In the genomic region with DNA sequence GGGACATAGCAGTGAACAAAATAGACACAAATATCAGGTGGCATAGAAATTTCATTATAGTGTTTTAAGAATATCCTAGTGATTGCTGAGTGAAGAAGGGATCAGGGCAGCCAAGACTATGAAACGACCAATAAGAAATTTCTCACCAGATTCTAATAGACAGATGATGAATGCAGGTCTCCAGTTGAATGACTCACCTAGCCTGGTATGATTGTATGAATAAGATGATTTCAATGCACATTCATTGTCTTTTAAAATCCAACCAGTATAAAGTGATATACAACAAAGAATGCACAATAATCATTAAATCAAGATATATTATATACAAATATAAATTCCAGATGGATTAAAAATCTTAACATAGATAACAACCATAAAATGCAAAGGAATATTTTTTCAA, we compare ENCODE assay signal across 31 cellular contexts.
DNase-seq lines count a peak whose midpoint lies in the region; ATAC-seq, FAIRE-seq and TF ChIP-seq lines count a peak whose summit lies in the region.
"Had no signal": no experiment of that assay in that cellular context is flagged by ENCODE, and none has a peak within 500 bp of the region (broad histone marks: within the 10 kb centered on the region; RNA-seq: fewer than 3 reads in every experiment).

No MANE protein-coding gene starts in this region.

- no peaks in the 10 kb centered on the region for H3K9me2 ChIP-seq in SK-N-SH

- no peaks in the 10 kb centered on the region for H3K36me3 Mint-ChIP-seq in Caco-2 (ENCODE audit: insufficient read depth, unreplicated experiment)
- H3K36me3 Mint-ChIP-seq in mesothelial cell of epicardium: peaks cover 14% of the 10 kb centered on the region

- no peaks in the 10 kb centered on the region for H4K20me1 ChIP-seq in SK-N-SH (ENCODE audit: insufficient read depth)
- no peaks in the 10 kb centered on the region for H4K20me1 ChIP-seq in keratinocyte (ENCODE audit: control insufficient read depth, extremely low read depth, insufficient read depth, low read length)

- H3K27me3 Mint-ChIP-seq in Caco-2 (ENCODE audit: insufficient read depth, unreplicated experiment) (no peaks in the 10 kb centered on the region), mesothelial cell of epicardium (ENCODE audit: low read depth) (no peaks in the 10 kb centered on the region)
- H3K27me3 Mint-ChIP-seq: CD4-positive, alpha-beta T cell; central memory CD8-positive, alpha-beta T cell; dendritic cell treated with granulocyte-macrophage colony-stimulating factor and Interleukin-4, amounts not matched to agents 40 ng/mL and 50 ng/mL, for 4 days had no signal

- H3K4me3 Mint-ChIP-seq in Caco-2 (ENCODE audit: unreplicated experiment) (no peak overlapping the region), mesothelial cell of epicardium (no peak overlapping the region)
- H3K4me3 Mint-ChIP-seq: CD4-positive, alpha-beta T cell; central memory CD8-positive, alpha-beta T cell; dendritic cell treated with granulocyte-macrophage colony-stimulating factor and Interleukin-4, amounts not matched to agents 40 ng/mL and 50 ng/mL, for 4 days; endodermal cell; H9 had no signal

- peaks cover 6% of the 10 kb centered on the region for H3K4me1 Mint-ChIP-seq in Caco-2 (ENCODE audit: low read depth, unreplicated experiment)
- H3K4me1 Mint-ChIP-seq in mesothelial cell of epicardium: peaks cover 3% of the 10 kb centered on the region
- H3K4me1 Mint-ChIP-seq: central memory CD8-positive, alpha-beta T cell had no signal

- H3K27ac ChIP-seq in SK-N-SH (ENCODE audit: low read depth in 2 of 2, low read length in 1 of 2) (no peak overlapping the region), keratinocyte (ENCODE audit: control insufficient read depth, insufficient read depth, low read length) (no peak overlapping the region)
- H3K27ac ChIP-seq: A549, esophagus squamous epithelium, parathyroid adenoma, Peyer's patch, SJCRH30, upper lobe of right lung had no signal

- no peak overlapping the region for H3K4me2 ChIP-seq in SK-N-SH
- no peak overlapping the region for H3K4me2 ChIP-seq in keratinocyte (ENCODE audit: control insufficient read depth, extremely low read depth, insufficient read depth, low read depth, low read length)
- H3K4me2 ChIP-seq: A549 had no signal

- dilution Hi-C loops in keratinocyte (cut with MboI; ENCODE audit: extremely low pct_ligation_motif_present, low sequenced_read_pairs): no loop called here

- H3K4me1 ChIP-seq in SK-N-SH (ENCODE audit: control insufficient read depth in 1 of 2, insufficient read depth in 2 of 2, low read depth in 1 of 2, low read length in 1 of 2) (no peaks in the 10 kb centered on the region; a peak in 1 of 4 replicates), keratinocyte (ENCODE audit: control insufficient read depth, extremely low read depth, insufficient read depth, low read length) (no peaks in the 10 kb centered on the region), Caco-2 (peaks cover 20% of the 10 kb centered on the region)
- H3K4me1 ChIP-seq: A549, esophagus squamous epithelium, parathyroid adenoma, Peyer's patch, SJCRH30, upper lobe of right lung had no signal

- TF ChIP-seq EP300 in SK-N-SH (IDR thresholded peaks at IDR 0.05; ENCODE audit: borderline replicate concordance in 1 of 2, low read depth in 1 of 2, low read length in 1 of 2): no peak; a peak in 1 of 4 replicates

- CTCF ChIA-PET in SK-N-SH (lab: Yijun Ruan, JAX) (no interaction called here), Caco-2 (lab: Charles Lee) (no interaction called here)

- H2AFZ ChIP-seq in SK-N-SH (ENCODE audit: low read depth): no peak overlapping the region
- no peak overlapping the region for H2AFZ ChIP-seq in keratinocyte (ENCODE audit: control insufficient read depth, low read length)
- H2AFZ ChIP-seq: parathyroid adenoma had no signal

- H3K36me3 ChIP-seq in SK-N-SH (replicated peaks in 1 of 2; ENCODE audit: control insufficient read depth in 1 of 2, insufficient read depth in 2 of 2, low read length in 1 of 2): no peaks in the 10 kb centered on the region
- no peaks in the 10 kb centered on the region for H3K36me3 ChIP-seq in keratinocyte (ENCODE audit: control insufficient read depth in 2 of 2, extremely low read depth in 1 of 2, insufficient read depth in 2 of 2, low read length in 2 of 2)
- H3K36me3 ChIP-seq in Caco-2 (ENCODE audit: control insufficient read depth, insufficient read depth, low read length): no peaks in the 10 kb centered on the region; the same call in 1 of the 2 replicates
- H3K36me3 ChIP-seq: esophagus squamous epithelium, Peyer's patch, SJCRH30, upper lobe of right lung had no signal

- H3F3A ChIP-seq in SK-N-SH (replicated peaks; ENCODE audit: insufficient read depth): no peaks in the 10 kb centered on the region

- H3K79me2 ChIP-seq in SK-N-SH (ENCODE audit: insufficient read depth): no peaks in the 10 kb centered on the region
- H3K79me2 ChIP-seq in keratinocyte (ENCODE audit: control insufficient read depth, insufficient read depth, low read length): no peaks in the 10 kb centered on the region
- H3K79me2 ChIP-seq: parathyroid adenoma had no signal

- H3K4me3 ChIP-seq in AG10803 (ENCODE audit: low read length) (no peak overlapping the region), SK-N-SH (ENCODE audit: low read depth in 2 of 2, low read length in 1 of 2) (no peak overlapping the region), keratinocyte (ENCODE audit: control insufficient read depth in 2 of 3, extremely low read depth in 1 of 3, insufficient read depth in 2 of 3, low read depth in 1 of 3, low read length in 3 of 3) (no peak overlapping the region), Caco-2 (ENCODE audit: low read depth, low read length) (no peak overlapping the region)
- H3K4me3 ChIP-seq: A549, esophagus squamous epithelium, GM12878, Peyer's patch, SJCRH30, upper lobe of right lung had no signal

- no TSS peak for BruUV-seq in Caco-2 (replicated peaks; lab: Mats Ljungman, UMichigan)

- FAIRE-seq in keratinocyte (lab: Jason Lieb, UNC): peak; percentile 32
- FAIRE-seq: A549, frontal cortex, GM12878, small intestine had no signal

- no peaks in the 10 kb centered on the region for H3K9me1 ChIP-seq in keratinocyte (ENCODE audit: control insufficient read depth, extremely low read depth, insufficient read depth, low read length)

- ATAC-seq in GM21786 (IDR thresholded peaks at IDR 0.05; ENCODE audit: unreplicated experiment): no peak
- ATAC-seq: A549; GM12878; left colon; stimulated activated naive CD8-positive, alpha-beta T cell treated with anti-CD3 and anti-CD28 coated beads, Interleukin-15, Interleukin-2, amounts not matched to agents 100 U/mL and 50 U/mL, for 24 hours; upper lobe of right lung had no signal

- H3K9me3 Mint-ChIP-seq in Caco-2 (ENCODE audit: unreplicated experiment) (peaks cover 12% of the 10 kb centered on the region), mesothelial cell of epicardium (peaks cover 27% of the 10 kb centered on the region)

- intact Hi-C loops in Caco-2 (cut with micrococcal nuclease; ENCODE audit: unreplicated experiment): no loop called here

- TF ChIP-seq RAD21 in SK-N-SH (IDR thresholded peaks at IDR 0.05; ENCODE audit: low read length): no peak

- POLR2A ChIA-PET in SK-N-SH (lab: Yijun Ruan, JAX) (no interaction called here), Caco-2 (lab: Charles Lee) (no interaction called here)

- TF ChIP-seq CTCF in AG10803 (conservative IDR thresholded peaks at IDR 0.05; ENCODE audit: low read length) (no peak), SK-N-SH (IDR thresholded peaks at IDR 0.05) (no peak), keratinocyte (optimal IDR thresholded peaks at IDR 0.05 in 1 of 3, IDR thresholded peaks at IDR 0.05 in 1 of 3, conservative IDR thresholded peaks at IDR 0.05 in 1 of 3; ENCODE audit: extremely low read depth in 1 of 3, insufficient read depth in 2 of 3, low read length in 3 of 3) (no peak), Caco-2 (IDR thresholded peaks at IDR 0.05; ENCODE audit: insufficient read depth in 1 of 2, low read depth in 1 of 2, low read length in 1 of 2, severe bottlenecking in 1 of 2, unreplicated experiment in 1 of 2) (no peak), mesothelial cell of epicardium (IDR thresholded peaks at IDR 0.05; ENCODE audit: unreplicated experiment) (no peak)

- H3K27ac Mint-ChIP-seq in Caco-2 (ENCODE audit: unreplicated experiment) (no peak overlapping the region), mesothelial cell of epicardium (no peak overlapping the region)
- H3K27ac Mint-ChIP-seq: CD4-positive, alpha-beta T cell; dendritic cell treated with granulocyte-macrophage colony-stimulating factor and Interleukin-4, amounts not matched to agents 40 ng/mL and 50 ng/mL, for 4 days; endodermal cell; H9 had no signal

- H3K27me3 ChIP-seq in SK-N-SH (ENCODE audit: insufficient read depth): no peaks in the 10 kb centered on the region
- no peaks in the 10 kb centered on the region for H3K27me3 ChIP-seq in keratinocyte (ENCODE audit: control insufficient read depth, extremely low read depth, insufficient read depth, low read length)
- no peaks in the 10 kb centered on the region for H3K27me3 ChIP-seq in Caco-2 (replicated peaks; ENCODE audit: control insufficient read depth, insufficient read depth, low read length)
- H3K27me3 ChIP-seq: esophagus squamous epithelium, Peyer's patch, SJCRH30, upper lobe of right lung had no signal

- no peak overlapping the region for H3K9ac ChIP-seq in SK-N-SH
- H3K9ac ChIP-seq in keratinocyte (ENCODE audit: control insufficient read depth, extremely low read depth, insufficient read depth, low read length): no peak overlapping the region
- H3K9ac ChIP-seq: parathyroid adenoma had no signal

- DNase-seq in AG10803 (ENCODE audit: low read depth) (peak; percentile 34), HT1080 (ENCODE audit: low read depth) (peak; percentile 37), SK-N-SH (no peak), keratinocyte (ENCODE audit: low read depth, low spot score) (no peak), NCI-H748 (lab: John Stamatoyannopoulos, UW; ENCODE audit: unreplicated experiment) (no peak), Caco-2 (no peak), mesothelial cell of epicardium (ENCODE audit: low spot score in 2 of 2, unreplicated experiment in 2 of 2) (no peak)
- DNase-seq: activated naive CD4-positive, alpha-beta T cell; activated T-cell treated with anti-CD3 and anti-CD28 coated beads, Interleukin-2, amount 50 U/mL, for 48 hours; CD4-positive, alpha-beta T cell; endodermal cell; esophagus squamous epithelium; H9; left colon; NCI-H1048; NCI-H2107; NCI-H446; NCI-H774; Peyer's patch; SJCRH30; small intestine; stimulated activated naive CD8-positive, alpha-beta T cell treated with anti-CD3 and anti-CD28 coated beads, Interleukin-15, Interleukin-2, amounts not matched to agents 100 U/mL and 50 U/mL, for 24 hours; T-helper 1 cell; upper lobe of right lung had no signal

- H3K9me3 ChIP-seq in SK-N-SH (peaks cover 6% of the 10 kb centered on the region; the same call in 1 of the 2 replicates), keratinocyte (ENCODE audit: control insufficient read depth, low read depth, low read length) (no peaks in the 10 kb centered on the region), Caco-2 (peaks cover 2% of the 10 kb centered on the region)
- H3K9me3 ChIP-seq: A549, esophagus squamous epithelium, Peyer's patch, SJCRH30 had no signal

- 0% methylated on average over 1 of the region's 1 CpG for WGBS in SK-N-SH (ENCODE audit: low lambda C conversion rate)

TF ChIP-seq in SK-N-SH, 30 proteins besides CTCF, POLR2A, EP300 and RAD21 (continues in another document):
- TF ChIP-seq NRF1 (IDR thresholded peaks at IDR 0.05; ENCODE audit: low read depth, low read length): no peak

Comparison
In these comparisons a context has a peak if more than half of its experiments do, and no peak if none do; other contexts are left out.
1. DNase-seq: peak in AG10803 (single experiment) and HT1080 (single experiment); none in SK-N-SH (single experiment), keratinocyte (single experiment), NCI-H748 (single experiment), Caco-2 (0 of 2) and mesothelial cell of epicardium (0 of 2).